27 cellular contexts compared by ENCODE assay signal in the genomic region with DNA sequence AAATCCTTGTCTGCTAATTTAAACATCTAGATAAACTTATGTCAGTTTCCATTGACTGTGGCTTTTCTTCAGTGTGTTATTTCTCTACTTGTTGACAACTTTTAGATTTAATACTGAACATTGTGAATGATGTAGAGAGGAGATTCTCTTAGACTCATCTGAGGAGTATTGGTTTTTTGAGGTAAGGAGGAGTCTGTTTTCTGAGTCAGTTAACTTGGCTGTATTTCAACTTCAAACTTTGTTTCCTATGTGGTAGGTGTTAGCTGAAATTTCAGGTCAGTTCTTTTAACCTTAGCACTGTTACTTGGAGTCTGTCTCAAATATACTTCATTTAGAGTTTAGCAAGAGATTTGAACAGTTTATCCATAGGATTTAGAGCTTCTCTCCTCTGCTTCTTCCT.
A peak's percentile ranks its signal among the peaks of the same experiment; 100 is the strongest.
DNase-seq lines count a peak whose midpoint lies in the region; ATAC-seq and TF ChIP-seq lines count a peak whose summit lies in the region.
"Had no signal": no experiment of that assay in that cellular context is flagged by ENCODE, and none has a peak within 500 bp of the region (broad histone marks: within the 10 kb centered on the region; RNA-seq: fewer than 3 reads in every experiment).

No MANE protein-coding gene starts in this region.

- H3K4me1 ChIP-seq in adipocyte (ENCODE audit: control insufficient read depth, insufficient read depth, low read length) = peaks cover 18% of the 10 kb centered on the region
- H3K4me1 ChIP-seq: spleen, upper lobe of right lung had no signal

- DNase-seq in adipocyte (ENCODE audit: low read depth) (peak; percentile 13), fibroblast of mammary gland (ENCODE audit: low read depth) (peak; percentile 40), mesothelial cell of epicardium (ENCODE audit: low spot score in 2 of 2, unreplicated experiment in 2 of 2) (no peak)
- DNase-seq in activated T-cell treated with anti-CD3 and anti-CD28 coated beads, Interleukin-2, amount 50 U/mL, for 1 hour = no peak
- DNase-seq: activated CD4-positive, alpha-beta memory T cell treated with anti-CD3 and anti-CD28 coated beads, Interleukin-2, amount 10 ng/mL, durations not matched to agents 7 days and 5 days; activated CD4-positive, alpha-beta T cell treated with anti-CD3 and anti-CD28 coated beads for 1 hour; aorta; CD4-positive, CD25-positive, alpha-beta regulatory T cell; effector CD8-positive, alpha-beta T cell; Karpas-422; left ventricle myocardium inferior; MV-4-11; naive thymus-derived CD8-positive, alpha-beta T cell; NCI-H1436 treated with DMSO at 0.1 percent for 48 hours; NCI-H446 treated with DMSO at 0.1 percent for 48 hours; occipital lobe; retina; spleen; upper lobe of right lung had no signal

- no peaks in the 10 kb centered on the region for H3K9me3 ChIP-seq in adipocyte (ENCODE audit: control insufficient read depth, low read length)
- H3K9me3 ChIP-seq: left ventricle myocardium inferior, spleen, upper lobe of right lung had no signal

- no peaks in the 10 kb centered on the region for H3K27me3 ChIP-seq in adipocyte (replicated peaks; ENCODE audit: control insufficient read depth, insufficient read depth, low read length)
- H3K27me3 ChIP-seq: spleen, upper lobe of right lung had no signal

- H3K9ac ChIP-seq in adipocyte (ENCODE audit: low read length) = peak overlapping the region; percentile 72

- H3K27me3 Mint-ChIP-seq in mesothelial cell of epicardium (ENCODE audit: low read depth) = no peaks in the 10 kb centered on the region
- H3K27me3 Mint-ChIP-seq: activated CD4-positive, alpha-beta memory T cell treated with anti-CD3 and anti-CD28 coated beads, Interleukin-2, amount 10 ng/mL, durations not matched to agents 7 days and 5 days; activated naive CD4-positive, alpha-beta T cell treated with anti-CD3 and anti-CD28 coated beads, Interleukin-2, amount 50 U/mL, for 24 hours; CD4-positive, CD25-positive, alpha-beta regulatory T cell; naive thymus-derived CD8-positive, alpha-beta T cell had no signal

- H3K4me3 Mint-ChIP-seq in mesothelial cell of epicardium = no peak overlapping the region
- H3K4me3 Mint-ChIP-seq: activated CD4-positive, alpha-beta memory T cell treated with anti-CD3 and anti-CD28 coated beads, Interleukin-2, amount 10 ng/mL, durations not matched to agents 7 days and 5 days; activated naive CD4-positive, alpha-beta T cell treated with anti-CD3 and anti-CD28 coated beads, Interleukin-2, amount 50 U/mL, for 24 hours; CD4-positive, CD25-positive, alpha-beta regulatory T cell; naive thymus-derived CD8-positive, alpha-beta T cell; stimulated activated effector memory CD8-positive, alpha-beta T cell treated with anti-CD3 and anti-CD28 coated beads, Interleukin-12 subunit alpha, Interleukin-12 subunit beta, amount 100 ng/mL, for 72 hours; T-helper 1 cell treated with Interleukin-12 subunit alpha and Interleukin-12 subunit beta and Interleukin-4 antibody, amounts not matched to agents 30 μg/mL and 1 μg/mL, for 36 hours had no signal

- H3K36me3 ChIP-seq in adipocyte (ENCODE audit: control insufficient read depth, insufficient read depth, low read length, severe bottlenecking) = no peaks in the 10 kb centered on the region
- H3K36me3 ChIP-seq: left ventricle myocardium inferior, upper lobe of right lung had no signal

- peaks cover 11% of the 10 kb centered on the region for H3K4me1 Mint-ChIP-seq in mesothelial cell of epicardium
- H3K4me1 Mint-ChIP-seq: activated CD4-positive, alpha-beta memory T cell treated with anti-CD3 and anti-CD28 coated beads, Interleukin-2, amount 10 ng/mL, durations not matched to agents 7 days and 5 days; naive thymus-derived CD8-positive, alpha-beta T cell; stimulated activated effector memory CD8-positive, alpha-beta T cell treated with anti-CD3 and anti-CD28 coated beads, Interleukin-12 subunit alpha, Interleukin-12 subunit beta, amount 100 ng/mL, for 72 hours had no signal

- peaks cover 5% of the 10 kb centered on the region for H3K36me3 Mint-ChIP-seq in mesothelial cell of epicardium
- H3K36me3 Mint-ChIP-seq: stimulated activated effector memory CD8-positive, alpha-beta T cell treated with anti-CD3 and anti-CD28 coated beads, Interleukin-12 subunit alpha, Interleukin-12 subunit beta, amount 100 ng/mL, for 72 hours had no signal

- peaks cover 12% of the 10 kb centered on the region for H3K9me3 Mint-ChIP-seq in mesothelial cell of epicardium
- H3K9me3 Mint-ChIP-seq: activated CD4-positive, alpha-beta memory T cell treated with anti-CD3 and anti-CD28 coated beads, Interleukin-2, amount 10 ng/mL, durations not matched to agents 7 days and 5 days; activated naive CD4-positive, alpha-beta T cell treated with anti-CD3 and anti-CD28 coated beads, Interleukin-2, amount 50 U/mL, for 24 hours; activated T-helper 2 cell treated with anti-CD3 and anti-CD28 coated beads, Interferon-gamma antibody, Interleukin-2, Interleukin-4, amounts not matched to agents 10 μg/mL and 5 μg/mL and 100 μg/mL, durations not matched to agents 14 hours and 24 hours and 36 hours; naive thymus-derived CD8-positive, alpha-beta T cell; stimulated activated effector memory CD8-positive, alpha-beta T cell treated with anti-CD3 and anti-CD28 coated beads, Interleukin-12 subunit alpha, Interleukin-12 subunit beta, amount 100 ng/mL, for 72 hours; T-helper 1 cell treated with Interleukin-12 subunit alpha and Interleukin-12 subunit beta and Interleukin-4 antibody, amounts not matched to agents 30 μg/mL and 1 μg/mL, for 36 hours had no signal

- no peak for ATAC-seq in GM19328 (IDR thresholded peaks at IDR 0.05; ENCODE audit: unreplicated experiment)
- ATAC-seq in HG03196 (IDR thresholded peaks at IDR 0.05; ENCODE audit: unreplicated experiment) = no peak
- no peak for ATAC-seq in GM19452 (IDR thresholded peaks at IDR 0.05; ENCODE audit: unreplicated experiment)
- ATAC-seq: naive thymus-derived CD8-positive, alpha-beta T cell; stimulated activated effector memory CD8-positive, alpha-beta T cell treated with anti-CD3 and anti-CD28 coated beads, Interleukin-12 subunit alpha, Interleukin-12 subunit beta, amount 100 ng/mL, for 72 hours; upper lobe of right lung had no signal

- H3K4me3 ChIP-seq in adipocyte (ENCODE audit: low read length) (peak overlapping the region; percentile 61), fibroblast of mammary gland (ENCODE audit: control insufficient read depth, low read depth, low read length) (no peak overlapping the region)
- H3K4me3 ChIP-seq: left ventricle myocardium inferior, SK-N-MC, spleen, upper lobe of right lung had no signal

- TF ChIP-seq CTCF in fibroblast of mammary gland (conservative IDR thresholded peaks at IDR 0.05; ENCODE audit: control insufficient read depth, insufficient read depth, low read depth, low read length) = no peak
- no peak for TF ChIP-seq CTCF in mesothelial cell of epicardium (IDR thresholded peaks at IDR 0.05; ENCODE audit: unreplicated experiment)

- peak overlapping the region; percentile 61 for H3K27ac Mint-ChIP-seq in mesothelial cell of epicardium
- H3K27ac Mint-ChIP-seq: activated CD4-positive, alpha-beta memory T cell treated with anti-CD3 and anti-CD28 coated beads, Interleukin-2, amount 10 ng/mL, durations not matched to agents 7 days and 5 days; activated naive CD4-positive, alpha-beta T cell treated with anti-CD3 and anti-CD28 coated beads, Interleukin-2, amount 50 U/mL, for 24 hours; activated T-helper 2 cell treated with anti-CD3 and anti-CD28 coated beads, Interferon-gamma antibody, Interleukin-2, Interleukin-4, amounts not matched to agents 10 μg/mL and 5 μg/mL and 100 μg/mL, durations not matched to agents 14 hours and 24 hours and 36 hours; naive thymus-derived CD8-positive, alpha-beta T cell; stimulated activated effector memory CD8-positive, alpha-beta T cell treated with anti-CD3 and anti-CD28 coated beads, Interleukin-12 subunit alpha, Interleukin-12 subunit beta, amount 100 ng/mL, for 72 hours; T-helper 1 cell treated with Interleukin-12 subunit alpha and Interleukin-12 subunit beta and Interleukin-4 antibody, amounts not matched to agents 30 μg/mL and 1 μg/mL, for 36 hours had no signal

Comparison
In these comparisons a context has a peak if more than half of its experiments do, and no peak if none do; other contexts are left out.
1. DNase-seq: peak in adipocyte (single experiment) and fibroblast of mammary gland (single experiment); none in mesothelial cell of epicardium (0 of 2) and activated T-cell treated with anti-CD3 and anti-CD28 coated beads, Interleukin-2, amount 50 U/mL, for 1 hour (single experiment).